In genomic region chr7:142377567-142377966, GRCh38 we compare ENCODE assay signal across 22 cellular contexts.
DNase-seq lines count a peak whose midpoint lies in the region; ATAC-seq and TF ChIP-seq lines count a peak whose summit lies in the region.
"Had no signal": no experiment of that assay in that cellular context is flagged by ENCODE, and none has a peak within 500 bp of the region (broad histone marks: within the 10 kb centered on the region; RNA-seq: fewer than 3 reads in every experiment).

No MANE protein-coding gene starts in this region.

- ATAC-seq in T-helper 17 cell: no peak
- ATAC-seq: A549, GM23338, HCT116 had no signal

- peak; percentile 18 for TF ChIP-seq EP300 in neural cell (conservative IDR thresholded peaks at IDR 0.05; ENCODE audit: poor library complexity, severe bottlenecking)

- POLR2A ChIA-PET in activated CD4-positive, alpha-beta memory T cell treated with anti-CD3 and anti-CD28 coated beads for 36 hours (lab: Charles Lee): no interaction called here
- POLR2A ChIA-PET in activated CD4-positive, alpha-beta memory T cell treated with anti-CD3 and anti-CD28 coated beads, Interleukin-2, amount 10 ng/mL, durations not matched to agents 7 days and 5 days (lab: Charles Lee): no interaction called here
- POLR2A ChIA-PET in MCF 10A (lab: Yijun Ruan, JAX): no interaction called here

- TF ChIP-seq CTCF in neural cell (IDR thresholded peaks at IDR 0.05; ENCODE audit: poor library complexity, severe bottlenecking) (no peak), MCF 10A (IDR thresholded peaks at IDR 0.05; ENCODE audit: unreplicated experiment) (no peak)

- BruUV-seq in MCF 10A (replicated peaks; lab: Mats Ljungman, UMichigan): no TSS peak

- H3K4me1 Mint-ChIP-seq in activated CD4-positive, alpha-beta memory T cell treated with anti-CD3 and anti-CD28 coated beads for 36 hours (ENCODE audit: low read depth): no peaks in the 10 kb centered on the region
- H3K4me1 Mint-ChIP-seq in activated CD4-positive, alpha-beta memory T cell treated with anti-CD3 and anti-CD28 coated beads, Interleukin-2, amount 10 ng/mL, durations not matched to agents 7 days and 5 days: peaks cover 8% of the 10 kb centered on the region
- H3K4me1 Mint-ChIP-seq in T-helper 17 cell (peaks cover 11% of the 10 kb centered on the region), MCF 10A (ENCODE audit: insufficient read depth, unreplicated experiment) (peaks cover 8% of the 10 kb centered on the region)

- H4K20me1 ChIP-seq in neural cell (ENCODE audit: insufficient read depth): no peaks in the 10 kb centered on the region
- H4K20me1 ChIP-seq: BLaER1 treated with 17β-estradiol and CSF1 and Interleukin-3, amounts not matched to agents 10 nM and 100 nM had no signal

- no peak overlapping the region for H3K4me3 Mint-ChIP-seq in activated CD4-positive, alpha-beta memory T cell treated with anti-CD3 and anti-CD28 coated beads for 36 hours
- H3K4me3 Mint-ChIP-seq in activated CD4-positive, alpha-beta memory T cell treated with anti-CD3 and anti-CD28 coated beads, Interleukin-2, amount 10 ng/mL, durations not matched to agents 7 days and 5 days: no peak overlapping the region
- H3K4me3 Mint-ChIP-seq in T-helper 17 cell: no peak overlapping the region
- no peak overlapping the region for H3K4me3 Mint-ChIP-seq in MCF 10A (ENCODE audit: unreplicated experiment)
- H3K4me3 Mint-ChIP-seq: CD14-positive monocyte; CD4-positive, alpha-beta memory T cell; GM23338; H9 had no signal

- H3K27me3 ChIP-seq in neural cell (ENCODE audit: insufficient read depth, low read depth, low read length): no peaks in the 10 kb centered on the region
- H3K27me3 ChIP-seq: BE2C; BLaER1 treated with 17β-estradiol and CSF1 and Interleukin-3, amounts not matched to agents 10 nM and 100 nM had no signal

- no peak for DNase-seq in activated CD4-positive, alpha-beta memory T cell treated with anti-CD3 and anti-CD28 coated beads for 36 hours
- no peak for DNase-seq in activated CD4-positive, alpha-beta memory T cell treated with anti-CD3 and anti-CD28 coated beads, Interleukin-2, amount 10 ng/mL, durations not matched to agents 7 days and 5 days
- DNase-seq in T-helper 17 cell (no peak), NCI-H2029 (lab: John Stamatoyannopoulos, UW) (no peak), MCF 10A (ENCODE audit: unreplicated experiment) (no peak)
- DNase-seq: 8988T; ACHN; AML-193; BE2C; Calu3; CD4-positive, alpha-beta memory T cell; COR-L47; DMS53; DMS79 treated with DMSO at 0.1 percent for 48 hours; GF-D8; H9 had no signal

- H3K9me3 Mint-ChIP-seq in activated CD4-positive, alpha-beta memory T cell treated with anti-CD3 and anti-CD28 coated beads for 36 hours: no peaks in the 10 kb centered on the region
- no peaks in the 10 kb centered on the region for H3K9me3 Mint-ChIP-seq in activated CD4-positive, alpha-beta memory T cell treated with anti-CD3 and anti-CD28 coated beads, Interleukin-2, amount 10 ng/mL, durations not matched to agents 7 days and 5 days
- no peaks in the 10 kb centered on the region for H3K9me3 Mint-ChIP-seq in MCF 10A (ENCODE audit: unreplicated experiment)
- H3K9me3 Mint-ChIP-seq: CD4-positive, alpha-beta memory T cell; GM23338; H9 had no signal

- H3K4me3 ChIP-seq in neural cell (ENCODE audit: low read length): no peak overlapping the region
- H3K4me3 ChIP-seq: A549; BLaER1 treated with 17β-estradiol and CSF1 and Interleukin-3, amounts not matched to agents 10 nM and 100 nM; GM23338 had no signal

- intact Hi-C loops in activated CD4-positive, alpha-beta memory T cell treated with anti-CD3 and anti-CD28 coated beads for 36 hours (cut with micrococcal nuclease): no loop called here
- intact Hi-C loops in MCF 10A (cut with micrococcal nuclease): no loop called here

- no peaks in the 10 kb centered on the region for H3K9me3 ChIP-seq in T-helper 17 cell (ENCODE audit: control insufficient read depth, low read length, poor library complexity, severe bottlenecking)
- H3K9me3 ChIP-seq in neural cell (ENCODE audit: low read length): no peaks in the 10 kb centered on the region
- H3K9me3 ChIP-seq: A549; BE2C; BLaER1 treated with 17β-estradiol and CSF1 and Interleukin-3, amounts not matched to agents 10 nM and 100 nM had no signal

- H3K27me3 Mint-ChIP-seq in activated CD4-positive, alpha-beta memory T cell treated with anti-CD3 and anti-CD28 coated beads for 36 hours: no peaks in the 10 kb centered on the region
- H3K27me3 Mint-ChIP-seq in activated CD4-positive, alpha-beta memory T cell treated with anti-CD3 and anti-CD28 coated beads, Interleukin-2, amount 10 ng/mL, durations not matched to agents 7 days and 5 days: peaks cover 10% of the 10 kb centered on the region
- H3K27me3 Mint-ChIP-seq in T-helper 17 cell: peaks cover 24% of the 10 kb centered on the region
- H3K27me3 Mint-ChIP-seq in MCF 10A (ENCODE audit: insufficient read depth, unreplicated experiment): no peaks in the 10 kb centered on the region

- no peak overlapping the region for H2AFZ ChIP-seq in neural cell (ENCODE audit: low read depth, low read length)
- H2AFZ ChIP-seq: GM23338 had no signal

- H3K36me3 Mint-ChIP-seq in activated CD4-positive, alpha-beta memory T cell treated with anti-CD3 and anti-CD28 coated beads for 36 hours: no peaks in the 10 kb centered on the region
- H3K36me3 Mint-ChIP-seq in activated CD4-positive, alpha-beta memory T cell treated with anti-CD3 and anti-CD28 coated beads, Interleukin-2, amount 10 ng/mL, durations not matched to agents 7 days and 5 days (ENCODE audit: low read depth): no peaks in the 10 kb centered on the region
- H3K36me3 Mint-ChIP-seq in T-helper 17 cell (ENCODE audit: low read depth) (no peaks in the 10 kb centered on the region), MCF 10A (ENCODE audit: insufficient read depth, unreplicated experiment) (no peaks in the 10 kb centered on the region)
- H3K36me3 Mint-ChIP-seq: CD14-positive monocyte; CD4-positive, alpha-beta memory T cell had no signal

- H3F3A ChIP-seq in neural cell (ENCODE audit: insufficient read depth, low read length, poor library complexity, severe bottlenecking): no peaks in the 10 kb centered on the region

- CTCF ChIA-PET in activated CD4-positive, alpha-beta memory T cell treated with anti-CD3 and anti-CD28 coated beads for 36 hours (lab: Charles Lee): interaction anchor here (0.6 kb wide), 1 partner anchor 33 kb away, joined by 3 read pairs; no protein-coding TSS in a partner anchor
- CTCF ChIA-PET in activated CD4-positive, alpha-beta memory T cell treated with anti-CD3 and anti-CD28 coated beads, Interleukin-2, amount 10 ng/mL, durations not matched to agents 7 days and 5 days (lab: Charles Lee): interaction anchor here (0.6 kb wide), 1 partner anchor 434 kb away, joined by 4 read pairs; no protein-coding TSS in a partner anchor
- CTCF ChIA-PET in MCF 10A (lab: Yijun Ruan, JAX): interaction anchor here (2.0 kb wide), 1 partner anchor 75 kb away, joined by 4 read pairs; no protein-coding TSS in a partner anchor

- no peak for TF ChIP-seq RAD21 in neural cell (conservative IDR thresholded peaks at IDR 0.05)

- no peak overlapping the region for H3K4me2 ChIP-seq in neural cell (ENCODE audit: low read length)
- H3K4me2 ChIP-seq: A549; BLaER1 treated with 17β-estradiol and CSF1 and Interleukin-3, amounts not matched to agents 10 nM and 100 nM; GM23338 had no signal

- no peaks in the 10 kb centered on the region for H3K9me2 ChIP-seq in neural cell (ENCODE audit: insufficient read depth, low read length)

- no peaks in the 10 kb centered on the region for H3K79me2 ChIP-seq in neural cell (replicated peaks; ENCODE audit: insufficient read depth, low read length)

- H3K9ac ChIP-seq in neural cell (ENCODE audit: low read length): no peak overlapping the region
- H3K9ac ChIP-seq: BLaER1 treated with 17β-estradiol and CSF1 and Interleukin-3, amounts not matched to agents 10 nM and 100 nM had no signal

- H3K27ac ChIP-seq in neural cell (ENCODE audit: low read length): no peak overlapping the region
- H3K27ac ChIP-seq: A549; BLaER1 treated with 17β-estradiol and CSF1 and Interleukin-3, amounts not matched to agents 10 nM and 100 nM had no signal

- no peaks in the 10 kb centered on the region for H3K36me3 ChIP-seq in neural cell (ENCODE audit: insufficient read depth, low read length)
- H3K36me3 ChIP-seq: BE2C; BLaER1 treated with 17β-estradiol and CSF1 and Interleukin-3, amounts not matched to agents 10 nM and 100 nM had no signal

- H3K27ac Mint-ChIP-seq in activated CD4-positive, alpha-beta memory T cell treated with anti-CD3 and anti-CD28 coated beads for 36 hours: peak overlapping the region; percentile 31
- no peak overlapping the region for H3K27ac Mint-ChIP-seq in activated CD4-positive, alpha-beta memory T cell treated with anti-CD3 and anti-CD28 coated beads, Interleukin-2, amount 10 ng/mL, durations not matched to agents 7 days and 5 days
- H3K27ac Mint-ChIP-seq in T-helper 17 cell (peak overlapping the region; percentile 24), MCF 10A (ENCODE audit: low read depth, unreplicated experiment) (no peak overlapping the region)
- H3K27ac Mint-ChIP-seq: CD14-positive monocyte, GM23338, H9 had no signal

TF ChIP-seq in neural cell, 6 proteins besides CTCF, POLR2A, EP300 and RAD21 (continues in another document):
- TF ChIP-seq SMC3 (conservative IDR thresholded peaks at IDR 0.05; ENCODE audit: poor library complexity) (no peak), POLR2AphosphoS5 (IDR thresholded peaks at IDR 0.05) (no peak), MXI1 (conservative IDR thresholded peaks at IDR 0.05; ENCODE audit: poor library complexity, severe bottlenecking) (no peak), EZH2 (IDR thresholded peaks at IDR 0.05; ENCODE audit: borderline replicate concordance, insufficient read depth, low read length, poor library complexity, severe bottlenecking) (no peak), TAF1 (IDR thresholded peaks at IDR 0.05; ENCODE audit: low read depth) (no peak)

Comparison
In these comparisons a context has a peak if more than half of its experiments do, and no peak if none do; other contexts are left out.
1. H3K27ac Mint-ChIP-seq: peak in activated CD4-positive, alpha-beta memory T cell treated with anti-CD3 and anti-CD28 coated beads for 36 hours (single experiment) and T-helper 17 cell (single experiment); none in activated CD4-positive, alpha-beta memory T cell treated with anti-CD3 and anti-CD28 coated beads, Interleukin-2, amount 10 ng/mL, durations not matched to agents 7 days and 5 days (single experiment) and MCF 10A (single experiment).